In genomic region chr17:58352843-58353719, GRCh38 we compare ENCODE assay signal across 1 cellular context.
TF ChIP-seq lines count a peak whose summit lies in the region.

No MANE protein-coding gene starts in this region.

TF ChIP-seq in K562, 482 proteins besides CTCF, POLR2A, EP300 and RAD21 (continued from another document and continues in another):
- TF ChIP-seq ZNF511 (CRISPR knock-in tag; IDR thresholded peaks at IDR 0.05) (0 out of 2 replicates have a peak, but pooled peaks have one; percentile 22), ZNF592 (IDR thresholded peaks at IDR 0.05) (peak; percentile 38; the same call in 1 of the 2 replicates), ATF3 (IDR thresholded peaks at IDR 0.05) (no peak), ATF3 (CRISPR knock-in tag; conservative IDR thresholded peaks at IDR 0.05) (no peak), ELF1 (tag; IDR thresholded peaks at IDR 0.05) (peak; percentile 55; the same call in 1 of the 2 replicates), EP400 (IDR thresholded peaks at IDR 0.05) (no peak; the same call in none of the 2 replicates), HDGF (IDR thresholded peaks at IDR 0.05) (no peak), MEF2D (tag; conservative IDR thresholded peaks at IDR 0.05; ENCODE audit: low read depth) (peak; percentile 82), POLR2AphosphoS5 (IDR thresholded peaks at IDR 0.05; ENCODE audit: control insufficient read depth, insufficient read depth, low read depth, low read length) (peak; percentile 60; the same call in 1 of the 2 replicates), RCOR1 (IDR thresholded peaks at IDR 0.05; ENCODE audit: borderline replicate concordance in 1 of 2, low read depth in 2 of 2, low read length in 2 of 2) (peak; percentile 75 to 76; a peak in 2 of 4 replicates), CC2D1A (IDR thresholded peaks at IDR 0.05) (no peak), ZNF696 (CRISPR knock-in tag; conservative IDR thresholded peaks at IDR 0.05) (no peak), NFRKB (IDR thresholded peaks at IDR 0.05; ENCODE audit: low read depth) (0 out of 2 replicates have a peak, but pooled peaks have one; percentile 9), NCOA2 (IDR thresholded peaks at IDR 0.05; ENCODE audit: partially characterized antibody in 2 of 2) (no peak), MTA2 (IDR thresholded peaks at IDR 0.05; ENCODE audit: low read depth) (no peak), PKNOX1 (IDR thresholded peaks at IDR 0.05) (peak; percentile 46), SP1 (CRISPR knock-in tag; IDR thresholded peaks at IDR 0.05) (peak; percentile 15; the same call in 1 of the 2 replicates), PHB (CRISPR knock-in tag; IDR thresholded peaks at IDR 0.05) (no peak), SMARCA4 (IDR thresholded peaks at IDR 0.05) (0 out of 2 replicates have a peak, but pooled peaks have one; percentile 30), MAX (CRISPR knock-in tag; IDR thresholded peaks at IDR 0.05) (0 out of 2 replicates have a peak, but pooled peaks have one; percentile 26), NCOA4 (IDR thresholded peaks at IDR 0.05; ENCODE audit: partially characterized antibody) (peak; percentile 43), ZNF398 (CRISPR knock-in tag; IDR thresholded peaks at IDR 0.05) (no peak), MBD1 (CRISPR knock-in tag; IDR thresholded peaks at IDR 0.05) (no peak), PBX2 (CRISPR knock-in tag; IDR thresholded peaks at IDR 0.05; ENCODE audit: low read depth) (no peak), PBX2 (tag; conservative IDR thresholded peaks at IDR 0.05; ENCODE audit: low read depth) (0 out of 2 replicates have a peak, but pooled peaks have one; percentile 11), ZNF778 (CRISPR knock-in tag; IDR thresholded peaks at IDR 0.05) (no peak), PTTG1 (tag; IDR thresholded peaks at IDR 0.05; ENCODE audit: low read depth) (no peak), ETV5 (CRISPR knock-in tag; IDR thresholded peaks at IDR 0.05; ENCODE audit: low read depth) (0 out of 2 replicates have a peak, but pooled peaks have one; percentile 72), RBM14 (IDR thresholded peaks at IDR 0.05; ENCODE audit: borderline replicate concordance, insufficient read depth, low read depth, low read length) (no peak), MAZ (CRISPR knock-in tag; conservative IDR thresholded peaks at IDR 0.05 in 1 of 2, IDR thresholded peaks at IDR 0.05 in 1 of 2) (no peak), PTBP1 (IDR thresholded peaks at IDR 0.05; ENCODE audit: low read depth, low read length) (no peak), FOSL1 (tag; conservative IDR thresholded peaks at IDR 0.05) (peak; percentile 59; the same call in 1 of the 2 replicates), KLF6 (CRISPR knock-in tag; IDR thresholded peaks at IDR 0.05; ENCODE audit: borderline replicate concordance) (no peak), ETV6 (IDR thresholded peaks at IDR 0.05; ENCODE audit: borderline replicate concordance in 1 of 2, low read depth in 2 of 2, low read length in 1 of 2) (no peak), ETV6 (CRISPR knock-in tag; IDR thresholded peaks at IDR 0.05; ENCODE audit: borderline replicate concordance) (no peak), KLF16 (IDR thresholded peaks at IDR 0.05) (no peak), TBL1XR1 (IDR thresholded peaks at IDR 0.05; ENCODE audit: low read length in 2 of 2) (peak in 1 of 2 experiments; percentile 10; a peak in 2 of 4 replicates), GTF2E2 (tag; IDR thresholded peaks at IDR 0.05) (0 out of 2 replicates have a peak, but pooled peaks have one; percentile 86), ZNF143 (CRISPR knock-in tag; IDR thresholded peaks at IDR 0.05) (no peak), IFI16 (CRISPR knock-in tag; IDR thresholded peaks at IDR 0.05) (no peak), COPS2 (conservative IDR thresholded peaks at IDR 0.05) (no peak), FOXP1 (CRISPR knock-in tag; IDR thresholded peaks at IDR 0.05) (0 out of 2 replicates have a peak, but pooled peaks have one; percentile 62), ZNF79 (CRISPR knock-in tag; IDR thresholded peaks at IDR 0.05; ENCODE audit: low read depth) (no peak), ZNF282 (CRISPR knock-in tag; IDR thresholded peaks at IDR 0.05) (no peak), ZNF431 (CRISPR knock-in tag; IDR thresholded peaks at IDR 0.05) (0 out of 2 replicates have a peak, but pooled peaks have one; percentile 39), ATF6 (CRISPR knock-in tag; IDR thresholded peaks at IDR 0.05) (0 out of 2 replicates have a peak, but pooled peaks have one; percentile 3), TCF3 (CRISPR knock-in tag; IDR thresholded peaks at IDR 0.05) (no peak), TBP (optimal IDR thresholded peaks at IDR 0.05; ENCODE audit: low read depth, low read length) (peak; percentile 75), ZNF212 (CRISPR knock-in tag; IDR thresholded peaks at IDR 0.05) (no peak), FOXO4 (CRISPR knock-in tag; IDR thresholded peaks at IDR 0.05) (no peak), TCF15 (CRISPR knock-in tag; IDR thresholded peaks at IDR 0.05) (no peak)
